Comparison of ENCODE assay signal across 39 cellular contexts in genomic region chr1:182413969-182414368, GRCh38. TPM values are rescaled to one million over a fixed set of nuclear protein-coding genes. Genes with fewer than 3 reads are reported as not detected.
"Had no signal": no experiment of that assay in that cellular context is flagged by ENCODE, and none has a peak within 500 bp of the region (broad histone marks: within the 10 kb centered on the region; RNA-seq: fewer than 3 reads in every experiment).

No MANE protein-coding gene starts in this region.

- H3K4me3 ChIP-seq: MG63 had no signal

- H3K27me3 ChIP-seq: MG63 had no signal

- H3K36me3 ChIP-seq: MG63 had no signal

- DNase-seq: Karpas-422, Kasumi-1, MG63, MM.1S, MV-4-11, NCI-H1048, NCI-H1092, NCI-H1092 treated with DMSO at 0.1 percent for 48 hours, NCI-H1105, NCI-H1105 treated with DMSO at 0.1 percent for 48 hours, NCI-H1417, NCI-H1417 treated with DMSO at 0.1 percent for 48 hours, NCI-H1436, NCI-H1436 treated with DMSO at 0.1 percent for 48 hours, NCI-H146, NCI-H1694, NCI-H1694 treated with DMSO at 0.1 percent for 48 hours, NCI-H187, NCI-H187 treated with DMSO at 0.1 percent for 48 hours, NCI-H1930, NCI-H2029, NCI-H2029 treated with DMSO at 0.1 percent for 48 hours, NCI-H2081, NCI-H2081 treated with DMSO at 0.1 percent for 48 hours, NCI-H2107, NCI-H2171, NCI-H2171 treated with DMSO at 0.1 percent for 48 hours, NCI-H2227 treated with DMSO at 0.1 percent for 48 hours, NCI-H226, NCI-H345, NCI-H446, NCI-H446 treated with DMSO at 0.1 percent for 48 hours, NCI-H510A, NCI-H510A treated with DMSO at 0.1 percent for 48 hours, NCI-H524 had no signal

RNA-seq across cellular contexts. Expression of gene TEDDM1, which starts 13.5 kb away (rescaled TPM):
- total RNA-seq: LHCN-M2, M059J, MCF 10A, NCI-H460 had no signal

RNA-seq across cellular contexts. Expression of gene RGSL1, which starts 36.0 kb away (rescaled TPM):
- total RNA-seq: LHCN-M2, M059J, MCF 10A had no signal
